In genomic region chr4:138398297-138398696, GRCh38 we compare ENCODE assay signal across 12 cellular contexts.
DNase-seq lines count a peak whose midpoint lies in the region; TF ChIP-seq lines count a peak whose summit lies in the region.
"Had no signal": no experiment of that assay in that cellular context is flagged by ENCODE, and none has a peak within 500 bp of the region (broad histone marks: within the 10 kb centered on the region; RNA-seq: fewer than 3 reads in every experiment).

No MANE protein-coding gene starts in this region.

- peaks cover 16% of the 10 kb centered on the region for H3K4me1 ChIP-seq in iPS-18a (ENCODE audit: control insufficient read depth, low read depth, low read length)
- H3K4me1 ChIP-seq in MM.1S (ENCODE audit: low read length): no peaks in the 10 kb centered on the region
- H3K4me1 ChIP-seq: parathyroid adenoma, suprapubic skin had no signal

- H3K36me3 ChIP-seq in iPS-18a (ENCODE audit: control insufficient read depth, low read depth, low read length) (no peaks in the 10 kb centered on the region), MM.1S (replicated peaks; ENCODE audit: insufficient read depth, low read length) (no peaks in the 10 kb centered on the region)
- H3K36me3 ChIP-seq: SJCRH30, suprapubic skin had no signal

- H3K27me3 ChIP-seq in iPS-18a (ENCODE audit: control insufficient read depth, insufficient read depth, low read length) (peaks cover 16% of the 10 kb centered on the region), MM.1S (replicated peaks; ENCODE audit: insufficient read depth, low read length) (no peaks in the 10 kb centered on the region)
- H3K27me3 ChIP-seq: SJCRH30, suprapubic skin had no signal

- no peak overlapping the region for H2AFZ ChIP-seq in MM.1S (ENCODE audit: low read length)
- H2AFZ ChIP-seq: parathyroid adenoma had no signal

- H3K79me2 ChIP-seq in MM.1S (ENCODE audit: low read length): no peaks in the 10 kb centered on the region
- H3K79me2 ChIP-seq: parathyroid adenoma had no signal

- DNase-seq in CD1c-positive myeloid dendritic cell (ENCODE audit: extremely low spot score): peak; percentile 74
- peak; percentile 53 for DNase-seq in NCI-H1417 treated with DMSO at 0.1 percent for 48 hours (lab: John Stamatoyannopoulos, UW)
- peak; percentile 9 for DNase-seq in astrocyte of the hippocampus (ENCODE audit: low read depth, low spot score)
- DNase-seq in NAMALWA (ENCODE audit: low spot score): no peak
- DNase-seq in HuH-7.5 (ENCODE audit: low spot score): no peak
- DNase-seq in GM13977 (ENCODE audit: low spot score): no peak
- DNase-seq in MM.1S: no peak
- DNase-seq: activated T-cell treated with anti-CD3 and anti-CD28 coated beads for 4 hours, SJCRH30 had no signal

- H3F3A ChIP-seq in MM.1S (ENCODE audit: insufficient read depth, low read length): no peaks in the 10 kb centered on the region

- no peak overlapping the region for H3K27ac ChIP-seq in iPS-18a (ENCODE audit: low read length)
- no peak overlapping the region for H3K27ac ChIP-seq in MM.1S (ENCODE audit: low read length)
- H3K27ac ChIP-seq: parathyroid adenoma, SJCRH30, suprapubic skin had no signal

- no peak overlapping the region for H3K4me2 ChIP-seq in MM.1S (ENCODE audit: low read depth, low read length)

- H3K4me3 ChIP-seq in iPS-18a (ENCODE audit: low read length) (no peak overlapping the region), MM.1S (ENCODE audit: low read length) (no peak overlapping the region)
- H3K4me3 ChIP-seq: SJCRH30, suprapubic skin had no signal

- H3K9me3 ChIP-seq in iPS-18a (ENCODE audit: control insufficient read depth, low read depth, low read length) (no peaks in the 10 kb centered on the region), MM.1S (replicated peaks; ENCODE audit: insufficient read depth, low read length) (no peaks in the 10 kb centered on the region)
- H3K9me3 ChIP-seq: SJCRH30, suprapubic skin had no signal

- H3K9ac ChIP-seq in iPS-18a (ENCODE audit: low read length) (peak overlapping the region; percentile 17), MM.1S (ENCODE audit: low read length) (no peak overlapping the region)
- H3K9ac ChIP-seq: parathyroid adenoma had no signal

- no peaks in the 10 kb centered on the region for H3K9me2 ChIP-seq in MM.1S (replicated peaks; ENCODE audit: insufficient read depth, low read length)

- in situ Hi-C loops in GM13977 (cut with MboI; ENCODE audit: low pct_unique_long_range_greater_than_20kb, low sequenced_read_pairs, unreplicated experiment): no loop called here

- H4K20me1 ChIP-seq in MM.1S (ENCODE audit: insufficient read depth, low read length): no peaks in the 10 kb centered on the region

- TF ChIP-seq CTCF in GM13977 (IDR thresholded peaks at IDR 0.05; ENCODE audit: extremely low read depth, insufficient read depth, missing control alignments): no peak
- TF ChIP-seq CTCF in MM.1S (IDR thresholded peaks at IDR 0.05; ENCODE audit: low read length): no peak

Comparison
In these comparisons a context has a peak if more than half of its experiments do, and no peak if none do; other contexts are left out.
1. DNase-seq: peak in CD1c-positive myeloid dendritic cell (single experiment), NCI-H1417 treated with DMSO at 0.1 percent for 48 hours (single experiment) and astrocyte of the hippocampus (single experiment); none in NAMALWA (single experiment), HuH-7.5 (single experiment), GM13977 (single experiment) and MM.1S (single experiment).